7 cellular contexts compared by ENCODE assay signal in genomic region chr6:30743099-30744053, GRCh38. TPM values are rescaled to one million over a fixed set of nuclear protein-coding genes. Genes with fewer than 3 reads are reported as not detected.
DNase-seq lines count a peak whose midpoint lies in the region; ATAC-seq and TF ChIP-seq lines count a peak whose summit lies in the region.

No MANE protein-coding gene starts in this region.

- no peaks in the 10 kb centered on the region for H3K27me3 Mint-ChIP-seq in activated T-cell treated with anti-CD3 and anti-CD28 coated beads, Interleukin-2, amount 50 U/mL, for 24 hours

- peaks cover 75% of the 10 kb centered on the region for H3K4me1 Mint-ChIP-seq in activated T-cell treated with anti-CD3 and anti-CD28 coated beads, Interleukin-2, amount 50 U/mL, for 24 hours (ENCODE audit: low read depth)

- no peaks in the 10 kb centered on the region for H3K9me3 Mint-ChIP-seq in activated T-cell treated with anti-CD3 and anti-CD28 coated beads, Interleukin-2, amount 50 U/mL, for 24 hours

- H3K27ac ChIP-seq in HUES48 (ENCODE audit: low read depth, low read length) (peak overlapping the region; percentile 90), foreskin keratinocyte (peak overlapping the region; percentile 85), parathyroid adenoma (peak overlapping the region; percentile 72)

- H3K36me3 Mint-ChIP-seq in activated T-cell treated with anti-CD3 and anti-CD28 coated beads, Interleukin-2, amount 50 U/mL, for 24 hours (ENCODE audit: low read depth) = peaks cover 58% of the 10 kb centered on the region

- H3K36me3 ChIP-seq in HUES48 (ENCODE audit: control insufficient read depth, insufficient read depth, low read length) (peaks cover 27% of the 10 kb centered on the region), parathyroid adenoma (ENCODE audit: control insufficient read depth, insufficient read depth, low read length) (no peaks in the 10 kb centered on the region)

- H3K27ac Mint-ChIP-seq in activated T-cell treated with anti-CD3 and anti-CD28 coated beads, Interleukin-2, amount 50 U/mL, for 24 hours = peak overlapping the region; percentile 98

- peaks cover 9% of the 10 kb centered on the region for H3K79me2 ChIP-seq in parathyroid adenoma

- H3K9me3 ChIP-seq in HUES48 (ENCODE audit: control insufficient read depth, insufficient read depth, low read length) = no peaks in the 10 kb centered on the region
- no peaks in the 10 kb centered on the region for H3K9me3 ChIP-seq in parathyroid adenoma (ENCODE audit: control insufficient read depth, low read length)

- DNase-seq in activated T-cell treated with anti-CD3 and anti-CD28 coated beads, Interleukin-2, amount 50 U/mL, for 24 hours = peak; percentile 70
- DNase-seq in foreskin keratinocyte = no peak
- no peak for DNase-seq in GM19240 (ENCODE audit: insufficient read length, low spot score)

- H3K4me2 ChIP-seq in parathyroid adenoma (ENCODE audit: low read length) = peak overlapping the region; percentile 80

- H3K9ac ChIP-seq in HUES48 (ENCODE audit: low read depth, low read length) (peak overlapping the region; percentile 52), parathyroid adenoma (no peak overlapping the region)

- H3K27me3 ChIP-seq in HUES48 (ENCODE audit: control insufficient read depth, insufficient read depth, low read length) (peaks cover 3% of the 10 kb centered on the region; the same call in 1 of the 2 replicates), foreskin keratinocyte (no peaks in the 10 kb centered on the region), parathyroid adenoma (ENCODE audit: control insufficient read depth, insufficient read depth, low read length) (no peaks in the 10 kb centered on the region)

- peak; percentile 38 for TF ChIP-seq POLR2A in GM19193 (IDR thresholded peaks at IDR 0.05; ENCODE audit: extremely low read depth, insufficient read depth, insufficient read length)

- TF ChIP-seq CTCF in foreskin keratinocyte (conservative IDR thresholded peaks at IDR 0.05) (no peak), parathyroid adenoma (IDR thresholded peaks at IDR 0.05) (no peak)

- H3K4me3 ChIP-seq in HUES48 (ENCODE audit: low read depth, low read length) (peak overlapping the region; percentile 74), parathyroid adenoma (ENCODE audit: low read depth, low read length) (peak overlapping the region; percentile 92)

- H3K4me3 Mint-ChIP-seq in activated T-cell treated with anti-CD3 and anti-CD28 coated beads, Interleukin-2, amount 50 U/mL, for 24 hours = peak overlapping the region; percentile 92

- peaks cover 6% of the 10 kb centered on the region; the same call in 1 of the 2 replicates for H3K4me1 ChIP-seq in HUES48 (ENCODE audit: control insufficient read depth, insufficient read depth, low read length)
- H3K4me1 ChIP-seq in foreskin keratinocyte = peaks cover 17% of the 10 kb centered on the region
- H3K4me1 ChIP-seq in parathyroid adenoma = peaks cover 9% of the 10 kb centered on the region

- no peak for ATAC-seq in foreskin keratinocyte
- ATAC-seq in HG03139 (IDR thresholded peaks at IDR 0.05; ENCODE audit: unreplicated experiment) = no peak

- H2AFZ ChIP-seq in parathyroid adenoma = peak overlapping the region; percentile 72

RNA-seq across cellular contexts. Expression of gene FLOT1, which starts 0.9 kb away (rescaled TPM):
- total RNA-seq in foreskin keratinocyte = 50.0 and 62.6 TPM in 2 replicates
- 57.4 and 72.2 TPM in 2 replicates for polyA plus RNA-seq in foreskin keratinocyte

RNA-seq across cellular contexts. Expression of gene IER3, which starts 1.0 kb away (rescaled TPM):
- 279 and 373 TPM in 2 replicates for total RNA-seq in foreskin keratinocyte
- polyA plus RNA-seq in foreskin keratinocyte = 343 and 439 TPM in 2 replicates

RNA-seq across cellular contexts. Expression of gene TUBB, which starts 23.2 kb away (rescaled TPM):
- total RNA-seq in foreskin keratinocyte = 1,201 and 1,290 TPM in 2 replicates
- 1,224 and 1,454 TPM in 2 replicates for polyA plus RNA-seq in foreskin keratinocyte

RNA-seq across cellular contexts. Expression of gene MDC1, which starts 26.3 kb away (rescaled TPM):
- total RNA-seq in foreskin keratinocyte = 24.8 and 27.4 TPM in 2 replicates
- 13.9 and 15.8 TPM in 2 replicates for polyA plus RNA-seq in foreskin keratinocyte

RNA-seq across cellular contexts. Expression of gene NRM, which starts 52.6 kb away (rescaled TPM):
- 24.5 and 26.3 TPM in 2 replicates for total RNA-seq in foreskin keratinocyte
- 41.6 and 45.7 TPM in 2 replicates for polyA plus RNA-seq in foreskin keratinocyte
